ENCODE assay signal across 25 cellular contexts in the genomic region with DNA sequence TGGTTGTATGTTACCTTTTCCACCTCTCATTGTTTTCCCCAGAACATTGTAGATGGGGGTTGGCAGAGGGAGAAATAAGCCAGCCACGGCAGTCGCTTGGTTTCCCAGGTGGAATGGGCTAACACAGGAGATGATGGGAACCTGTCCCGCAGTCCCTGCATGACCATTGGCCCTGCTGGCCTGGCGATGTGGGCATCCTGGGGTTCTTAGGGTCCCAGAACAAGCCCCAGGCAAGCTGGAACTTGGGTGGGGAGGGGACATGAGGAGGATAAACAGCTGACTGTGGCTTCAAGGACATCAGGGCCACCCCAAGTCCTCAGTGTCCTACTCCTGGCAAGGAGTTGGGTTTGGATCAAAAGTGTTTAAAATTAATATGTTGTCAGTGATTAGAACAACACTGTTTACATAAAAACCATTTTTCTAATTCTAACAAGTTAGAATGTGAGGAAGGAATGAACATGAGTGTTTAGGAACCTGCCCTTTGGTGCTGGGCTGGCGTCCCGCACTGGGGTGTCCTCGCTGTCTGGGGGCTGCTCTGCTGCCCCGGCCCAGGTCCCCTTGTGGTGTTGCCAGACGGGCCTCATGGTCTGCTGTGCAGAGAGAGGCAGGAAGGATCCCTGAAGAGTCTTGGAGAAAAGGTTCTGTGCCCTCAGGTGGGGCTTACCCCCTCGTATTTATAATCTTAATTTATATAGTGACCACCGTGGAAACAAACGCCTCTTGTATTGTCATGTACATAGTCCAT.
DNase-seq lines count a peak whose midpoint lies in the region; ATAC-seq and TF ChIP-seq lines count a peak whose summit lies in the region.
"Had no signal": no experiment of that assay in that cellular context is flagged by ENCODE, and none has a peak within 500 bp of the region (broad histone marks: within the 10 kb centered on the region; RNA-seq: fewer than 3 reads in every experiment).

No MANE protein-coding gene starts in this region.

- H3K27me3 Mint-ChIP-seq in Caco-2 (ENCODE audit: insufficient read depth, unreplicated experiment) (no peaks in the 10 kb centered on the region), progenitor cell of endocrine pancreas (no peaks in the 10 kb centered on the region)
- no peaks in the 10 kb centered on the region for H3K27me3 Mint-ChIP-seq in stimulated activated naive B cell treated with anti-CD40 and anti-IgM and Interleukin-4, amounts not matched to agents 10 μg/mL and 1 μg/mL and 100 μg/mL, for 72 hours
- H3K27me3 Mint-ChIP-seq: CD4-positive, alpha-beta T cell had no signal

- no peaks in the 10 kb centered on the region for H4K20me1 ChIP-seq in OCI-LY7 (ENCODE audit: insufficient read depth, low read length)

- peaks cover 81% of the 10 kb centered on the region for H3K36me3 Mint-ChIP-seq in Caco-2 (ENCODE audit: insufficient read depth, unreplicated experiment)
- H3K36me3 Mint-ChIP-seq in stimulated activated naive B cell treated with anti-CD40 and anti-IgM and Interleukin-4, amounts not matched to agents 10 μg/mL and 1 μg/mL and 100 μg/mL, for 72 hours = peaks cover 64 to 76% of the 10 kb centered on the region in 2 donors
- H3K36me3 Mint-ChIP-seq in progenitor cell of endocrine pancreas (ENCODE audit: insufficient read depth) = peaks cover 14% of the 10 kb centered on the region

- H3K4me1 Mint-ChIP-seq in Caco-2 (ENCODE audit: low read depth, unreplicated experiment) = no peaks in the 10 kb centered on the region
- peaks cover 0 to 11% of the 10 kb centered on the region in 2 donors for H3K4me1 Mint-ChIP-seq in stimulated activated naive B cell treated with anti-CD40 and anti-IgM and Interleukin-4, amounts not matched to agents 10 μg/mL and 1 μg/mL and 100 μg/mL, for 72 hours
- no peaks in the 10 kb centered on the region for H3K4me1 Mint-ChIP-seq in progenitor cell of endocrine pancreas (ENCODE audit: low read depth)

- POLR2A ChIA-PET in Caco-2 (lab: Charles Lee) = no interaction called here
- POLR2A ChIA-PET in OCI-LY7 (lab: Charles Lee) = no interaction called here

- CTCF ChIA-PET in Caco-2 (lab: Charles Lee) = no interaction called here
- CTCF ChIA-PET in OCI-LY7 (lab: Charles Lee; ENCODE audit: unreplicated experiment) = no interaction called here

- no peaks in the 10 kb centered on the region for H3K9me3 ChIP-seq in Caco-2
- no peaks in the 10 kb centered on the region for H3K9me3 ChIP-seq in OCI-LY7 (ENCODE audit: low read length)
- no peaks in the 10 kb centered on the region for H3K9me3 ChIP-seq in BE2C
- H3K9me3 ChIP-seq in gastroesophageal sphincter = no peaks in the 10 kb centered on the region
- H3K9me3 ChIP-seq: body of pancreas, neutrophil had no signal

- H3K36me3 ChIP-seq in Caco-2 (ENCODE audit: control insufficient read depth, insufficient read depth, low read length) (no peaks in the 10 kb centered on the region), OCI-LY7 (ENCODE audit: insufficient read depth, low read length) (peaks cover 45% of the 10 kb centered on the region), BE2C (peaks cover 24% of the 10 kb centered on the region), gastroesophageal sphincter (peaks cover 0 to 60% of the 10 kb centered on the region in 2 donors)

- H3K27me3 ChIP-seq in Caco-2 (replicated peaks; ENCODE audit: control insufficient read depth, insufficient read depth, low read length) (no peaks in the 10 kb centered on the region), BE2C (no peaks in the 10 kb centered on the region), gastroesophageal sphincter (no peaks in the 10 kb centered on the region)
- H3K27me3 ChIP-seq: body of pancreas, foreskin keratinocyte, neutrophil had no signal

- no peaks in the 10 kb centered on the region for H3K9me3 Mint-ChIP-seq in Caco-2 (ENCODE audit: unreplicated experiment)
- peaks cover 0 to 4% of the 10 kb centered on the region in 2 donors for H3K9me3 Mint-ChIP-seq in stimulated activated naive B cell treated with anti-CD40 and anti-IgM and Interleukin-4, amounts not matched to agents 10 μg/mL and 1 μg/mL and 100 μg/mL, for 72 hours
- no peaks in the 10 kb centered on the region for H3K9me3 Mint-ChIP-seq in progenitor cell of endocrine pancreas (ENCODE audit: low read depth)
- H3K9me3 Mint-ChIP-seq: CD4-positive, alpha-beta T cell; stimulated activated effector memory CD8-positive, alpha-beta T cell treated with anti-CD3 and anti-CD28 coated beads, Interleukin-12 subunit alpha, Interleukin-12 subunit beta, amount 100 ng/mL, for 72 hours had no signal

- H3K27ac Mint-ChIP-seq in Caco-2 (ENCODE audit: unreplicated experiment) = no peak overlapping the region
- peak overlapping the region; percentile 60 for H3K27ac Mint-ChIP-seq in stimulated activated naive B cell treated with anti-CD40 and anti-IgM and Interleukin-4, amounts not matched to agents 10 μg/mL and 1 μg/mL and 100 μg/mL, for 72 hours
- no peak overlapping the region for H3K27ac Mint-ChIP-seq in progenitor cell of endocrine pancreas
- H3K27ac Mint-ChIP-seq: CD4-positive, alpha-beta T cell; stimulated activated effector memory CD8-positive, alpha-beta T cell treated with anti-CD3 and anti-CD28 coated beads, Interleukin-12 subunit alpha, Interleukin-12 subunit beta, amount 100 ng/mL, for 72 hours had no signal

- TF ChIP-seq CTCF in Caco-2 (IDR thresholded peaks at IDR 0.05; ENCODE audit: insufficient read depth in 1 of 2, low read depth in 1 of 2, low read length in 1 of 2, severe bottlenecking in 1 of 2, unreplicated experiment in 1 of 2) (no peak), OCI-LY7 (conservative IDR thresholded peaks at IDR 0.05; ENCODE audit: low read length) (no peak), BE2C (IDR thresholded peaks at IDR 0.05; ENCODE audit: low read depth, low read length) (no peak), progenitor cell of endocrine pancreas (IDR thresholded peaks at IDR 0.05; ENCODE audit: unreplicated experiment) (no peak), gastroesophageal sphincter (IDR thresholded peaks at IDR 0.05) (no peak)

- no peak overlapping the region for H3K4me3 ChIP-seq in Caco-2 (ENCODE audit: low read depth, low read length)
- H3K4me3 ChIP-seq in OCI-LY7 (ENCODE audit: low read depth, low read length, poor library complexity, severe bottlenecking) = no peak overlapping the region
- H3K4me3 ChIP-seq in BE2C (ENCODE audit: low read depth, low read length) = no peak overlapping the region
- no peak overlapping the region for H3K4me3 ChIP-seq in gastroesophageal sphincter
- H3K4me3 ChIP-seq: body of pancreas, smooth muscle cell had no signal

- H3K79me2 ChIP-seq in OCI-LY7 (ENCODE audit: insufficient read depth, low read depth, low read length) = no peaks in the 10 kb centered on the region

- H3K4me1 ChIP-seq in Caco-2 = no peaks in the 10 kb centered on the region
- H3K4me1 ChIP-seq in OCI-LY7 (ENCODE audit: insufficient read depth, low read length, poor library complexity, severe bottlenecking) = no peaks in the 10 kb centered on the region
- H3K4me1 ChIP-seq in BE2C = peaks cover 2% of the 10 kb centered on the region; the same call in 1 of the 2 replicates
- H3K4me1 ChIP-seq in gastroesophageal sphincter = peaks cover 0 to 26% (median 11%) of the 10 kb centered on the region in 3 donors
- H3K4me1 ChIP-seq: body of pancreas, foreskin keratinocyte had no signal

- H3K9me2 ChIP-seq in OCI-LY7 (ENCODE audit: insufficient read depth, low read length) = no peaks in the 10 kb centered on the region

- no peak overlapping the region for H3K4me2 ChIP-seq in OCI-LY7 (ENCODE audit: low read length)
- H3K4me2 ChIP-seq: smooth muscle cell had no signal

- no peak for ATAC-seq in stimulated activated naive B cell treated with anti-CD40 and anti-IgM and Interleukin-4, amounts not matched to agents 10 μg/mL and 1 μg/mL and 100 μg/mL, for 72 hours (replicated peaks)
- ATAC-seq in gastroesophageal sphincter = no peak
- ATAC-seq: body of pancreas; esophagus mucosa; foreskin keratinocyte; HCT116; stimulated activated effector memory CD8-positive, alpha-beta T cell treated with anti-CD3 and anti-CD28 coated beads, Interleukin-12 subunit alpha, Interleukin-12 subunit beta, amount 100 ng/mL, for 72 hours had no signal

- BruUV-seq in Caco-2 (replicated peaks; lab: Mats Ljungman, UMichigan) (TSS peak; percentile 54), OCI-LY7 (replicated peaks; lab: Mats Ljungman, UMichigan) (TSS peak; percentile 83)

- no peak overlapping the region for H2AFZ ChIP-seq in OCI-LY7 (ENCODE audit: low read length)

- TF ChIP-seq EP300 in gastroesophageal sphincter (IDR thresholded peaks at IDR 0.05) = no peak

- no peak for TF ChIP-seq POLR2A in gastroesophageal sphincter (IDR thresholded peaks at IDR 0.05)

- intact Hi-C loops in Caco-2 (cut with micrococcal nuclease; ENCODE audit: unreplicated experiment) = no loop called here
- intact Hi-C loops in OCI-LY7 (cut with micrococcal nuclease; ENCODE audit: unreplicated experiment) = no loop called here

- H3K27ac ChIP-seq in OCI-LY7 (ENCODE audit: low read depth, low read length, poor library complexity, severe bottlenecking) (no peak overlapping the region), gastroesophageal sphincter (peak overlapping the region in 2 of 4 donors; percentile 75 to 76)
- H3K27ac ChIP-seq: body of pancreas, foreskin keratinocyte, neutrophil had no signal

- 77 to 93% methylated on average over 8 to 10 of the region's 12 CpGs for WGBS in gastroesophageal sphincter (ENCODE audit: low coverage in 1 of 2), 2 donors

- DNase-seq in Caco-2 = no peak
- DNase-seq in OCI-LY7 (ENCODE audit: low spot score) = no peak
- DNase-seq in islet precursor cell = peak; percentile 38
- no peak for DNase-seq in stimulated activated naive B cell treated with anti-CD40 and anti-IgM and Interleukin-4, amounts not matched to agents 10 μg/mL and 1 μg/mL and 100 μg/mL, for 72 hours
- DNase-seq in BE2C = no peak
- DNase-seq in progenitor cell of endocrine pancreas (ENCODE audit: low spot score, unreplicated experiment) = no peak
- DNase-seq: activated CD4-positive, alpha-beta T cell treated with anti-CD3 and anti-CD28 coated beads, Interleukin-2, amount 50 U/mL, for 1 hour; activated gamma-delta T cell; body of pancreas; CD4-positive, alpha-beta T cell; DMS 273 treated with DMSO at 0.1 percent for 48 hours; effector memory CD4-positive, alpha-beta T cell; foreskin keratinocyte; hippocampal formation; Karpas-422; NCI-H1694; NCI-H2171; NCI-H524 treated with DMSO at 0.1 percent for 48 hours; stimulated activated CD4-positive, alpha-beta T cell treated with anti-CD3 and anti-CD28 coated beads, Interleukin-2, amount 100 ng/mL, for 48 hours had no signal

- H3K4me3 Mint-ChIP-seq in Caco-2 (ENCODE audit: unreplicated experiment) = no peak overlapping the region
- H3K4me3 Mint-ChIP-seq in stimulated activated naive B cell treated with anti-CD40 and anti-IgM and Interleukin-4, amounts not matched to agents 10 μg/mL and 1 μg/mL and 100 μg/mL, for 72 hours = no peak overlapping the region
- no peak overlapping the region for H3K4me3 Mint-ChIP-seq in progenitor cell of endocrine pancreas (ENCODE audit: low read depth)
- H3K4me3 Mint-ChIP-seq: CD4-positive, alpha-beta T cell; stimulated activated effector memory CD8-positive, alpha-beta T cell treated with anti-CD3 and anti-CD28 coated beads, Interleukin-12 subunit alpha, Interleukin-12 subunit beta, amount 100 ng/mL, for 72 hours had no signal
